Comparison of ENCODE assay signal across 16 cellular contexts in genomic region chr18:59871711-59872362, GRCh38.
"Had no signal": no experiment of that assay in that cellular context is flagged by ENCODE, and none has a peak within 500 bp of the region (broad histone marks: within the 10 kb centered on the region; RNA-seq: fewer than 3 reads in every experiment).

No MANE protein-coding gene starts in this region.

- H3K36me3 Mint-ChIP-seq: activated naive CD4-positive, alpha-beta T cell treated with anti-CD3 and anti-CD28 coated beads, Interleukin-2, amount 50 U/mL, for 24 hours; mesothelial cell of epicardium had no signal

- H3K36me3 ChIP-seq: gastrocnemius medialis, heart right ventricle, ovary, tibial nerve had no signal

- H3K4me3 Mint-ChIP-seq: activated B cell treated with CpG ODN at 0.5 μM for 24 hours; activated CD4-positive, alpha-beta T cell treated with anti-CD3 and anti-CD28 coated beads, Interleukin-2, amount 10 ng/mL, durations not matched to agents 24 days and 14 days; activated naive CD4-positive, alpha-beta T cell treated with anti-CD3 and anti-CD28 coated beads, Interleukin-2, amount 50 U/mL, for 24 hours; central memory CD8-positive, alpha-beta T cell; mesothelial cell of epicardium; neural crest cell; T-helper 17 cell had no signal

- H3K27ac Mint-ChIP-seq: activated B cell treated with CpG ODN at 0.5 μM for 24 hours; activated CD4-positive, alpha-beta T cell treated with anti-CD3 and anti-CD28 coated beads, Interleukin-2, amount 10 ng/mL, durations not matched to agents 24 days and 14 days; activated naive CD4-positive, alpha-beta T cell treated with anti-CD3 and anti-CD28 coated beads, Interleukin-2, amount 50 U/mL, for 24 hours; mesothelial cell of epicardium; T-helper 17 cell had no signal

- H3K4me3 ChIP-seq: body of pancreas, gastrocnemius medialis, heart right ventricle, ovary, tibial nerve had no signal

- DNase-seq: activated B cell treated with CpG ODN at 0.5 μM for 24 hours; activated CD4-positive, alpha-beta T cell treated with anti-CD3 and anti-CD28 coated beads, Interleukin-2, amount 10 ng/mL, durations not matched to agents 24 days and 14 days; activated T-cell treated with anti-CD3 and anti-CD28 coated beads for 4 hours; amniotic stem cell; body of pancreas; effector memory CD4-positive, alpha-beta T cell; gastrocnemius medialis; heart right ventricle; ovary; T-helper 17 cell had no signal

- ATAC-seq: body of pancreas, gastrocnemius medialis, heart right ventricle, T-helper 17 cell had no signal

- H3K4me1 ChIP-seq: body of pancreas, gastrocnemius medialis, tibial nerve had no signal

- H3K9me3 Mint-ChIP-seq: activated B cell treated with CpG ODN at 0.5 μM for 24 hours; activated CD4-positive, alpha-beta T cell treated with anti-CD3 and anti-CD28 coated beads, Interleukin-2, amount 10 ng/mL, durations not matched to agents 24 days and 14 days; activated naive CD4-positive, alpha-beta T cell treated with anti-CD3 and anti-CD28 coated beads, Interleukin-2, amount 50 U/mL, for 24 hours; central memory CD8-positive, alpha-beta T cell; mesothelial cell of epicardium; neural crest cell had no signal

- H3K27ac ChIP-seq: body of pancreas, epithelial cell of prostate, gastrocnemius medialis, heart right ventricle, ovary, tibial nerve had no signal

- H3K4me1 Mint-ChIP-seq: activated naive CD4-positive, alpha-beta T cell treated with anti-CD3 and anti-CD28 coated beads, Interleukin-2, amount 50 U/mL, for 24 hours; mesothelial cell of epicardium; neural crest cell; T-helper 17 cell had no signal

- H3K9me3 ChIP-seq: body of pancreas, gastrocnemius medialis, heart right ventricle, ovary, tibial nerve had no signal

- H3K27me3 Mint-ChIP-seq: activated B cell treated with CpG ODN at 0.5 μM for 24 hours; central memory CD8-positive, alpha-beta T cell; T-helper 17 cell had no signal

- H3K27me3 ChIP-seq: body of pancreas, gastrocnemius medialis, ovary, tibial nerve had no signal
